ENCODE assay signal across 7 cellular contexts in the genomic region with DNA sequence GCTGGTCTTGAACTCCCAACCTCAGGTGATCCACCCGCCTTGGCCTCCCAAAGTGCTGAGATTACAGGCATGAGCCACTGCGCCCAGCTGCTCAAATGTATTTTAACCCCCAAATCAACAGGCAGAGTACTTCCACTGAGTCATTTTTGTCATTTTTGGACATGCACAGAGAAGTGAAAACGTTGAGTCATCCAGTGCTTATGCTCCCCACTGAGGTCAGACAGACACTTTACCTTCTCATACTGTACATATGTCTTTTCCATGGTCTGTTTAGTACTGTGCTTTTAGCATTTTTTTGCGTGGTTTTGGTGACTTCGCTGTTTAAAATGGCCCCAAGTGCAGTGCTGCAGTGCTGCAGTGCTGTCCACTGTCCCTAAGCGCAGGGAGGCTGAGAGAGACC.
A peak's percentile ranks its signal among the peaks of the same experiment; 100 is the strongest.
DNase-seq lines count a peak whose midpoint lies in the region; ATAC-seq and TF ChIP-seq lines count a peak whose summit lies in the region.
"Not testable (repeated sequence)": the region's sequence is repeated elsewhere in the genome, so short reads cannot be mapped to it uniquely, and the experiment has no call there.

No MANE protein-coding gene starts in this region.

- H2AFZ ChIP-seq in PC-3 (ENCODE audit: low read length): not testable (repeated sequence)

- ATAC-seq in GM18502 (IDR thresholded peaks at IDR 0.05; ENCODE audit: poor library complexity, unreplicated experiment): peak; percentile 85
- peak; percentile 72 for ATAC-seq in GM19467 (IDR thresholded peaks at IDR 0.05; ENCODE audit: unreplicated experiment)
- peak; percentile 90 for ATAC-seq in HG02759 (IDR thresholded peaks at IDR 0.05; ENCODE audit: unreplicated experiment)
- peak; percentile 86 for ATAC-seq in HG03439 (IDR thresholded peaks at IDR 0.05; ENCODE audit: unreplicated experiment)
- ATAC-seq in PC-3: peak; percentile 65
- peak; percentile 50 for ATAC-seq in foreskin keratinocyte

- not testable (repeated sequence) for BruUV-seq in PC-3 (replicated peaks; lab: Mats Ljungman, UMichigan)

- H3K27me3 ChIP-seq in PC-3 (ENCODE audit: low read length); foreskin keratinocyte: not testable (repeated sequence)

- POLR2A ChIA-PET in PC-3 (lab: Charles Lee; ENCODE audit: unreplicated experiment): not testable (repeated sequence)

- not testable (repeated sequence) for H3K79me2 ChIP-seq in PC-3 (ENCODE audit: low read length)

- not testable (repeated sequence) for H4K20me1 ChIP-seq in PC-3 (ENCODE audit: low read length)

- intact Hi-C loops in PC-3 (cut with micrococcal nuclease): not testable (repeated sequence)

- H3K27ac ChIP-seq in PC-3 (ENCODE audit: low read length): peak overlapping the region; percentile 38
- not testable (repeated sequence) for H3K27ac ChIP-seq in foreskin keratinocyte

- not testable (repeated sequence) for H3K4me2 ChIP-seq in PC-3 (ENCODE audit: low read length)

- CTCF ChIA-PET in PC-3 (lab: Charles Lee): not testable (repeated sequence)

- not testable (repeated sequence) for H3K36me3 ChIP-seq in PC-3 (ENCODE audit: low read depth, low read length)

- TF ChIP-seq CTCF in PC-3 (conservative IDR thresholded peaks at IDR 0.05; ENCODE audit: low read depth, low read length); foreskin keratinocyte (conservative IDR thresholded peaks at IDR 0.05): not testable (repeated sequence)

- peaks cover 26% of the 10 kb centered on the region for H3K4me1 ChIP-seq in PC-3 (ENCODE audit: insufficient read depth, low read length)
- not testable (repeated sequence) for H3K4me1 ChIP-seq in foreskin keratinocyte

- not testable (repeated sequence) for H3K9me3 ChIP-seq in PC-3 (ENCODE audit: low read length)

- not testable (repeated sequence) for H3K9ac ChIP-seq in PC-3 (ENCODE audit: low read length)

- not testable (repeated sequence) for H3K4me3 ChIP-seq in PC-3 (ENCODE audit: low read length)

- DNase-seq in PC-3 (peak; percentile 85), foreskin keratinocyte (peak; percentile 51 to 77)
- DNase-seq in activated naive CD4-positive, alpha-beta T cell treated with Interleukin-2 at 50 U/mL for 16 hours: peak; percentile 4

- H3K9me2 ChIP-seq in PC-3 (replicated peaks; ENCODE audit: low read length): not testable (repeated sequence)

- H3F3A ChIP-seq in PC-3 (ENCODE audit: low read length, unreplicated experiment): not testable (repeated sequence)

Comparison
In these comparisons a context has a peak if more than half of its experiments do, and no peak if none do; other contexts are left out.
1. DNase-seq: peak in every context shown above with its lines; median percentile 85 in PC-3; 64 in foreskin keratinocyte; 4 in activated naive CD4-positive, alpha-beta T cell treated with Interleukin-2 at 50 U/mL for 16 hours.